ENCODE assay signal across 8 cellular contexts in genomic region chr3:38454884-38455638, GRCh38. TPM values are rescaled to one million over a fixed set of nuclear protein-coding genes. Genes with fewer than 3 reads are reported as not detected.
DNase-seq lines count a peak whose midpoint lies in the region; ATAC-seq and TF ChIP-seq lines count a peak whose summit lies in the region.

No MANE protein-coding gene starts in this region.

- no peak for TF ChIP-seq CTCF in GM10266 (IDR thresholded peaks at IDR 0.05; ENCODE audit: control insufficient read depth, insufficient read depth, low read depth, missing control alignments)
- TF ChIP-seq CTCF in foreskin fibroblast (IDR thresholded peaks at IDR 0.05; ENCODE audit: low read depth, low read length), result no peak
- no peak for TF ChIP-seq CTCF in nephron (IDR thresholded peaks at IDR 0.05; ENCODE audit: unreplicated experiment in 3 of 3)

- H3K27ac Mint-ChIP-seq in nephron, result peak overlapping the region; percentile 98 to 99 (median 99)

- no peaks in the 10 kb centered on the region for H3K9me3 Mint-ChIP-seq in nephron

- H3K4me1 Mint-ChIP-seq in nephron, result peaks cover 45% of the 10 kb centered on the region

- peaks cover 7% of the 10 kb centered on the region for H3K36me3 Mint-ChIP-seq in nephron (ENCODE audit: low read depth)

- H3K4me3 ChIP-seq in foreskin fibroblast (ENCODE audit: low read depth in 1 of 2, low read length in 2 of 2), result peak overlapping the region; percentile 65 to 69

- DNase-seq in GM10266 (ENCODE audit: extremely low spot score) (peak; percentile 67), NCI-H748 treated with DMSO at 0.1 percent for 48 hours (lab: John Stamatoyannopoulos, UW) (peak; percentile 84), foreskin fibroblast (peak; percentile 28 to 74), ureter (ENCODE audit: low spot score) (peak; percentile 78)
- peak; percentile 32 for DNase-seq in activated effector memory CD4-positive, alpha-beta T cell treated with Interleukin-2 at 50 U/mL for 16 hours

- H3K27me3 Mint-ChIP-seq in nephron (ENCODE audit: low read depth), result no peaks in the 10 kb centered on the region

- H3K4me3 Mint-ChIP-seq in nephron, result peak overlapping the region; percentile 99 to 100 (median 100)

- ATAC-seq in HG02938 (IDR thresholded peaks at IDR 0.05; ENCODE audit: unreplicated experiment), result peak; percentile 16
- no peak for ATAC-seq in HG02973 (IDR thresholded peaks at IDR 0.05; ENCODE audit: unreplicated experiment)

RNA-seq across cellular contexts. Expression of gene ACVR2B, which starts 1.4 kb away (rescaled TPM):
- 11.8 TPM for total RNA-seq in ureter

RNA-seq across cellular contexts. Expression of gene EXOG, which starts 41.1 kb away (rescaled TPM):
- 26.1 TPM for total RNA-seq in ureter

Comparison
In these comparisons a context has a peak if more than half of its experiments do, and no peak if none do; other contexts are left out.
1. DNase-seq: peak in every context shown above with its lines; median percentile 84 in NCI-H748 treated with DMSO at 0.1 percent for 48 hours; 78 in ureter; 67 in GM10266; 51 in foreskin fibroblast; 32 in activated effector memory CD4-positive, alpha-beta T cell treated with Interleukin-2 at 50 U/mL for 16 hours.